In the genomic region with DNA sequence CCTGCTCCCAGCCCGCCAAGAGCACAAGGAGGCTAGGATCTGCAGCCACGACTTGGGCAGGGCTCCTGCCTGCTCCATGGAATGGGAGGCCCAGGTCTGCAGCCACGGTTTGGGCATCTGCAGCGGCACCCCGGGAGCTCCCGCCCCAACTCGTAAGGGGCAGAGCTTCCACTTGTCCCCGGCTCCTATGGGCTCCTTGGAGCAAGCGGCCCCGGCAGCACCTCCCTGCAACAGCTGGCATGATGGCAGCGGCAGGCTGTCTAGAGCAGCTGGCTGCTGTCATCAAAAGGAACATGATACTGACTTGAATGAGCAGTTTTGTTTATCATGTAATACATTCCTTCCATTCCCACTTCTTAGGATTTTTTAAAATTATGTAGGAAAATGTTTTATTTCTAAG, we compare ENCODE assay signal across 22 cellular contexts.
DNase-seq lines count a peak whose midpoint lies in the region; ATAC-seq and TF ChIP-seq lines count a peak whose summit lies in the region.
"Had no signal": no experiment of that assay in that cellular context is flagged by ENCODE, and none has a peak within 500 bp of the region (broad histone marks: within the 10 kb centered on the region; RNA-seq: fewer than 3 reads in every experiment).

No MANE protein-coding gene starts in this region.

- H3K27ac ChIP-seq in IMR-90 (ENCODE audit: insufficient read depth, low read length) = peak overlapping the region; percentile 29; the same call in 1 of the 2 replicates
- no peak overlapping the region for H3K27ac ChIP-seq in SK-N-SH (ENCODE audit: low read depth in 2 of 2, low read length in 1 of 2)
- H3K27ac ChIP-seq: RWPE1, SJSA1 had no signal

- H3K9me3 Mint-ChIP-seq in glutamatergic neuron (ENCODE audit: unreplicated experiment) = peaks cover 44% of the 10 kb centered on the region
- H3K9me3 Mint-ChIP-seq: CD4-positive, CD25-positive, alpha-beta regulatory T cell; GM23338 had no signal

- no peak overlapping the region for H2AK5ac ChIP-seq in IMR-90 (ENCODE audit: low read depth, low read length)

- no peaks in the 10 kb centered on the region for H3K79me1 ChIP-seq in IMR-90 (ENCODE audit: low read depth in 1 of 2, low read length in 2 of 2)

- peak overlapping the region; percentile 10; the same call in 1 of the 2 replicates for H3K18ac ChIP-seq in IMR-90 (ENCODE audit: low read depth, low read length)

- peaks cover 18% of the 10 kb centered on the region for H3K27me3 Mint-ChIP-seq in glutamatergic neuron (ENCODE audit: unreplicated experiment)

- H3K9me3 ChIP-seq in IMR-90 (ENCODE audit: control insufficient read depth, insufficient read depth, low read length) = peaks cover 4% of the 10 kb centered on the region; the same call in 1 of the 2 replicates
- no peaks in the 10 kb centered on the region for H3K9me3 ChIP-seq in SK-N-SH
- H3K9me3 ChIP-seq: BE2C, SJSA1 had no signal

- no peak overlapping the region for H3K4me3 Mint-ChIP-seq in glutamatergic neuron (ENCODE audit: unreplicated experiment)
- H3K4me3 Mint-ChIP-seq: CD4-positive, CD25-positive, alpha-beta regulatory T cell; GM23338 had no signal

- no peak overlapping the region; the same call in 1 of the 2 replicates for H4K5ac ChIP-seq in IMR-90 (ENCODE audit: low read depth, low read length)

- H3K27ac Mint-ChIP-seq in glutamatergic neuron (ENCODE audit: unreplicated experiment) = peak overlapping the region; percentile 8
- H3K27ac Mint-ChIP-seq: CD4-positive, CD25-positive, alpha-beta regulatory T cell; GM23338 had no signal

- H3F3A ChIP-seq in SK-N-SH (replicated peaks; ENCODE audit: insufficient read depth) = no peaks in the 10 kb centered on the region

- in situ Hi-C loops in IMR-90 (cut with MboI; ENCODE audit: low sequenced_read_pairs) = no loop called here

- H3K9ac ChIP-seq in IMR-90 (ENCODE audit: low read depth, low read length) (no peak overlapping the region), SK-N-SH (no peak overlapping the region)

- BruUV-seq in IMR-90 (replicated peaks; lab: Mats Ljungman, UMichigan) = no TSS peak

- H2AFZ ChIP-seq in IMR-90 (replicated peaks; ENCODE audit: low read length, poor library complexity) (no peak overlapping the region), SK-N-SH (ENCODE audit: low read depth) (no peak overlapping the region)
- H2AFZ ChIP-seq: GM23338 had no signal

- no peaks in the 10 kb centered on the region for H3K36me3 ChIP-seq in IMR-90 (ENCODE audit: control insufficient read depth, insufficient read depth, low read length)
- no peaks in the 10 kb centered on the region for H3K36me3 ChIP-seq in SK-N-SH (replicated peaks in 1 of 2; ENCODE audit: control insufficient read depth in 1 of 2, insufficient read depth in 2 of 2, low read length in 1 of 2)
- H3K36me3 ChIP-seq: BE2C, SJSA1 had no signal

- no peak for TF ChIP-seq EP300 in SK-N-SH (IDR thresholded peaks at IDR 0.05; ENCODE audit: borderline replicate concordance in 1 of 2, low read depth in 1 of 2, low read length in 1 of 2)

- no peaks in the 10 kb centered on the region for H3K9me1 ChIP-seq in IMR-90 (ENCODE audit: insufficient read depth, low read length)

- H3K4me2 ChIP-seq in IMR-90 (ENCODE audit: low read depth, low read length) = no peak overlapping the region
- H3K4me2 ChIP-seq in SK-N-SH = no peak overlapping the region
- H3K4me2 ChIP-seq: GM23338 had no signal

- H4K20me1 ChIP-seq in IMR-90 (ENCODE audit: insufficient read depth, low read length) (no peaks in the 10 kb centered on the region), SK-N-SH (ENCODE audit: insufficient read depth) (no peaks in the 10 kb centered on the region)

- no peak overlapping the region for H2AK9ac ChIP-seq in IMR-90 (replicated peaks; ENCODE audit: low read depth, low read length, poor library complexity)

- no peaks in the 10 kb centered on the region for H3K9me2 ChIP-seq in SK-N-SH

- CTCF ChIA-PET in IMR-90 (lab: Yijun Ruan, JAX) (no interaction called here), SK-N-SH (lab: Yijun Ruan, JAX) (interaction anchor here (1.5 to 1.8 kb wide), 3 partner anchors 14 to 19 kb away, joined by 3 to 4 read pairs (median 4); no protein-coding TSS in a partner anchor)

- no peak overlapping the region for H2BK15ac ChIP-seq in IMR-90 (ENCODE audit: low read depth, low read length)

- H3K56ac ChIP-seq in IMR-90 (ENCODE audit: extremely low read depth, insufficient read depth, low read length) = no peak overlapping the region

- 11% methylated on average over 4 of the region's 11 CpGs; no CpG with 5 or more reads in 1 of the 2 experiments for WGBS in IMR-90 (ENCODE audit: extremely low coverage in 2 of 2, insufficient read length in 1 of 2), 2 experiments
- 54% methylated on average over 5 of the region's 11 CpGs for WGBS in SK-N-SH (ENCODE audit: low lambda C conversion rate)

- DNase-seq in IMR-90 = peak; percentile 55
- DNase-seq in NCI-H2171 treated with DMSO at 0.1 percent for 48 hours (lab: John Stamatoyannopoulos, UW) = peak; percentile 87
- peak; percentile 36 for DNase-seq in glutamatergic neuron
- DNase-seq in skeletal muscle cell (ENCODE audit: low read depth) = peak; percentile 6
- DNase-seq in T-helper 9 cell = no peak
- DNase-seq in SK-N-SH = no peak
- DNase-seq: BE2C; CD4-positive, CD25-positive, alpha-beta regulatory T cell; COR-L47; GF-D8; KG1; NCI-H1417; NCI-H2029 treated with DMSO at 0.1 percent for 48 hours; NCI-H82; PC-3 had no signal

- POLR2A ChIA-PET in IMR-90 (lab: Charles Lee; ENCODE audit: unreplicated experiment) = no interaction called here
- POLR2A ChIA-PET in SK-N-SH (lab: Yijun Ruan, JAX) = no interaction called here

- no peaks in the 10 kb centered on the region; the same call in 1 of the 2 replicates for H3K27me3 ChIP-seq in IMR-90 (ENCODE audit: control insufficient read depth, insufficient read depth, low read length)
- H3K27me3 ChIP-seq in SK-N-SH (ENCODE audit: insufficient read depth) = no peaks in the 10 kb centered on the region
- H3K27me3 ChIP-seq: BE2C, SJSA1 had no signal

- intact Hi-C loops in IMR-90 (cut with micrococcal nuclease) = no loop called here

- H4K91ac ChIP-seq in IMR-90 (ENCODE audit: insufficient read depth, low read depth, low read length) = no peak overlapping the region

- no peak overlapping the region for H3K4ac ChIP-seq in IMR-90 (ENCODE audit: low read depth, low read length)

- H3K14ac ChIP-seq in IMR-90 (replicated peaks; ENCODE audit: low read depth, low read length) = no peak overlapping the region

- H3K4me1 Mint-ChIP-seq in glutamatergic neuron (ENCODE audit: low read depth, unreplicated experiment) = peaks cover 12% of the 10 kb centered on the region
- H3K4me1 Mint-ChIP-seq: CD4-positive, CD25-positive, alpha-beta regulatory T cell had no signal

- peaks cover 20% of the 10 kb centered on the region for H3K36me3 Mint-ChIP-seq in glutamatergic neuron (ENCODE audit: unreplicated experiment)
- H3K36me3 Mint-ChIP-seq: CD4-positive, CD25-positive, alpha-beta regulatory T cell had no signal

- ATAC-seq in IMR-90 (ENCODE audit: low read depth) = peak; percentile 87
- ATAC-seq in HG03139 (IDR thresholded peaks at IDR 0.05; ENCODE audit: unreplicated experiment) = no peak
- ATAC-seq in HG03280 (IDR thresholded peaks at IDR 0.05; ENCODE audit: unreplicated experiment) = no peak
- ATAC-seq: GM12878, GM23338, HepG2, PC-3 had no signal

- H3K79me2 ChIP-seq in SK-N-SH (ENCODE audit: insufficient read depth) = no peaks in the 10 kb centered on the region

- no peak overlapping the region for H2BK5ac ChIP-seq in IMR-90 (ENCODE audit: low read depth, low read length, poor library complexity, severe bottlenecking)

- TF ChIP-seq CTCF in IMR-90 (conservative IDR thresholded peaks at IDR 0.05; ENCODE audit: low read depth, low read length) (no peak), glutamatergic neuron (IDR thresholded peaks at IDR 0.05; ENCODE audit: partially characterized antibody, unreplicated experiment) (no peak), SK-N-SH (IDR thresholded peaks at IDR 0.05) (no peak)

- dilution Hi-C loops in IMR-90 (cut with HindIII; ENCODE audit: low sequenced_read_pairs, unreplicated experiment) = no loop called here

- no peak for TF ChIP-seq POLR2A in IMR-90 (IDR thresholded peaks at IDR 0.05; ENCODE audit: low read depth, low read length)

- H2BK120ac ChIP-seq in IMR-90 (ENCODE audit: low read depth, low read length) = no peak overlapping the region

- H3K4me1 ChIP-seq in IMR-90 (ENCODE audit: control insufficient read depth, insufficient read depth, low read length) = peaks cover 11% of the 10 kb centered on the region; the same call in 1 of the 2 replicates
- no peaks in the 10 kb centered on the region for H3K4me1 ChIP-seq in SK-N-SH (ENCODE audit: control insufficient read depth in 1 of 2, insufficient read depth in 2 of 2, low read depth in 1 of 2, low read length in 1 of 2)
- H3K4me1 ChIP-seq: BE2C, SJSA1 had no signal

- no peak overlapping the region for H2BK20ac ChIP-seq in IMR-90 (ENCODE audit: low read depth, low read length)

- H4K8ac ChIP-seq in IMR-90 (ENCODE audit: low read depth in 2 of 2, low read length in 2 of 2) = no peak overlapping the region

- no peak overlapping the region for H3K23ac ChIP-seq in IMR-90 (ENCODE audit: low read depth, low read length)

- TF ChIP-seq RAD21 in IMR-90 (IDR thresholded peaks at IDR 0.05; ENCODE audit: low read length) (no peak), SK-N-SH (IDR thresholded peaks at IDR 0.05; ENCODE audit: low read length) (no peak)

- H3K4me3 ChIP-seq in IMR-90 (ENCODE audit: insufficient read depth, low read depth, low read length) = no peak overlapping the region
- no peak overlapping the region for H3K4me3 ChIP-seq in skeletal muscle cell (ENCODE audit: low read depth, low read length)
- H3K4me3 ChIP-seq in SK-N-SH (ENCODE audit: low read depth in 2 of 2, low read length in 1 of 2) = no peak overlapping the region
- H3K4me3 ChIP-seq: GM12878, GM23338, SJSA1 had no signal

TF ChIP-seq in IMR-90, 13 proteins besides CTCF, POLR2A, EP300 and RAD21 (continues in another document):
- TF ChIP-seq SMC3 (IDR thresholded peaks at IDR 0.05; ENCODE audit: low read depth, low read length) (no peak), RFX5 (IDR thresholded peaks at IDR 0.05; ENCODE audit: low read depth, low read length) (no peak), BHLHE40 (IDR thresholded peaks at IDR 0.05; ENCODE audit: low read depth, low read length) (no peak), CEBPB (IDR thresholded peaks at IDR 0.05; ENCODE audit: low read depth, low read length) (no peak), MXI1 (IDR thresholded peaks at IDR 0.05; ENCODE audit: borderline replicate concordance, low read depth, low read length) (no peak), FOS (IDR thresholded peaks at IDR 0.05; ENCODE audit: low read depth, low read length) (no peak)

TF ChIP-seq in SK-N-SH, 30 proteins besides CTCF, POLR2A, EP300 and RAD21 (continues in another document):
- TF ChIP-seq ELF1 (IDR thresholded peaks at IDR 0.05) (no peak), RFX5 (IDR thresholded peaks at IDR 0.05; ENCODE audit: low read length) (no peak), MXI1 (IDR thresholded peaks at IDR 0.05; ENCODE audit: low read depth, low read length) (no peak), FOXJ3 (CRISPR knock-in tag; IDR thresholded peaks at IDR 0.05) (no peak), FOXM1 (IDR thresholded peaks at IDR 0.05; ENCODE audit: low read depth) (no peak)

Comparison
In these comparisons a context has a peak if more than half of its experiments do, and no peak if none do; other contexts are left out.
1. DNase-seq: peak in IMR-90 (single experiment), NCI-H2171 treated with DMSO at 0.1 percent for 48 hours (single experiment), glutamatergic neuron (single experiment) and skeletal muscle cell (single experiment); none in T-helper 9 cell (single experiment) and SK-N-SH (single experiment).